ENCODE assay signal across 24 cellular contexts in genomic region chr20:23533161-23533560, GRCh38.
"Had no signal": no experiment of that assay in that cellular context is flagged by ENCODE, and none has a peak within 500 bp of the region (broad histone marks: within the 10 kb centered on the region; RNA-seq: fewer than 3 reads in every experiment).

No MANE protein-coding gene starts in this region.

- H3K4me3 ChIP-seq: gastroesophageal sphincter, left lung, lower lobe of right lung, ovary, right lobe of liver, testis, transverse colon had no signal

- H3K9me3 ChIP-seq: lower lobe of right lung, ovary, right lobe of liver, testis, transverse colon had no signal

- ATAC-seq: activated naive CD8-positive, alpha-beta T cell treated with anti-CD3 and anti-CD28 coated beads, Interleukin-2, amount 50 U/mL, for 24 hours; effector memory CD8-positive, alpha-beta T cell; gastroesophageal sphincter; left lung; lower lobe of right lung; right lobe of liver; stimulated activated naive CD8-positive, alpha-beta T cell treated with anti-CD3 and anti-CD28 coated beads, Interleukin-15, Interleukin-2, amounts not matched to agents 100 U/mL and 50 U/mL, for 24 hours; T-helper 17 cell had no signal

- H3K27me3 ChIP-seq: gastroesophageal sphincter, left lung, ovary, right lobe of liver, testis, transverse colon had no signal

- H3K27ac ChIP-seq: gastroesophageal sphincter, left lung, lower lobe of right lung, ovary, right lobe of liver, testis, transverse colon had no signal

- H3K4me1 ChIP-seq: gastroesophageal sphincter, left lung, lower lobe of right lung, right lobe of liver, testis, transverse colon had no signal

- DNase-seq: activated CD4-positive, alpha-beta memory T cell treated with anti-CD3 and anti-CD28 coated beads, Interleukin-2, amount 10 ng/mL, durations not matched to agents 7 days and 5 days; activated CD4-positive, alpha-beta T cell treated with anti-CD3 and anti-CD28 coated beads for 1 hour; activated CD4-positive, alpha-beta T cell treated with anti-CD3 and anti-CD28 coated beads, Interleukin-2, amount 10 ng/mL, durations not matched to agents 7 days and 5 days; activated CD8-positive, alpha-beta memory T cell treated with anti-CD3 and anti-CD28 coated beads, Interleukin-2, amount 50 U/mL, for 48 hours; activated gamma-delta T cell; activated naive CD8-positive, alpha-beta T cell treated with anti-CD3 and anti-CD28 coated beads, Interleukin-2, amount 50 U/mL, for 24 hours; activated T-cell treated with anti-CD3 and anti-CD28 coated beads, Interleukin-2, amount 50 U/mL, for 24 hours; amygdala; caudate nucleus; cortex of kidney; effector memory CD8-positive, alpha-beta T cell; head of caudate nucleus; left lung; lower lobe of right lung; ovary; right lobe of liver; stimulated activated CD4-positive, alpha-beta T cell treated with anti-CD3 and anti-CD28 coated beads, Interleukin-12 subunit alpha, Interleukin-12 subunit beta, amount 100 ng/mL, for 4 hours; stimulated activated CD4-positive, alpha-beta T cell treated with anti-CD3 and anti-CD28 coated beads, Interleukin-4, amount 100 ng/mL, for 1 hour; stimulated activated naive CD8-positive, alpha-beta T cell treated with anti-CD3 and anti-CD28 coated beads, Interleukin-15, Interleukin-2, amounts not matched to agents 100 U/mL and 50 U/mL, for 24 hours; T-helper 17 cell; T1000; testis; transverse colon had no signal

- H3K36me3 ChIP-seq: gastroesophageal sphincter, left lung, lower lobe of right lung, ovary, right lobe of liver, transverse colon had no signal
